Comparison of ENCODE assay signal across 21 cellular contexts in the genomic region with DNA sequence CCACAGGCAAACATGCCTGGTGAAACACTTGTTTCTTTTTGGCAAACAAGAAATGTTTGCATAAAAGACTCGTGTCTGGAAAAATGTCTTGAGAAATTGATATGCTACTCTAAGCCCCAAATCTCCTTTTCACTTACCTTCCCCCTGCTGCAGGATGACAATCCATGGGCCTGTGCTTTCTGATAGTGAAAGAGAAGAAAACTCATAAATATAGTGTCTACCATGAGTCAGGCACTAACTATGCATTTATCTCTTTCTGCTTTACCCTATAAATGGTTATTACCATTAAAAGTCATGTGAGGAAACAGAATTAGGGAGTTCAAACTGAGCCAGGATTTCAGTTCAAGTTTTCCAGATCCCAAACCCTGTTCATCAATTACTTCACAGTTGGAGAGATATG.
"Had no signal": no experiment of that assay in that cellular context is flagged by ENCODE, and none has a peak within 500 bp of the region (broad histone marks: within the 10 kb centered on the region; RNA-seq: fewer than 3 reads in every experiment).

No MANE protein-coding gene starts in this region.

- H3K27me3 Mint-ChIP-seq: effector memory CD8-positive, alpha-beta T cell had no signal

- H3K4me1 ChIP-seq: esophagus squamous epithelium, foreskin keratinocyte, lower lobe of right lung, stomach, transverse colon had no signal

- H3K36me3 ChIP-seq: esophagus squamous epithelium, left ventricle myocardium inferior, lower lobe of right lung, neutrophil, spleen, stomach, thoracic aorta, transverse colon had no signal

- H3K27me3 ChIP-seq: esophagus squamous epithelium, foreskin keratinocyte, neutrophil, spleen, stomach, transverse colon had no signal

- ATAC-seq: foreskin keratinocyte, left cardiac atrium, lower lobe of right lung, sciatic nerve had no signal

- H3K36me3 Mint-ChIP-seq: memory B cell, naive B cell had no signal

- H3K4me3 ChIP-seq: esophagus squamous epithelium, left ventricle myocardium inferior, lower lobe of right lung, spleen, stomach, thoracic aorta, transverse colon had no signal

- H3K9me3 ChIP-seq: esophagus squamous epithelium, left ventricle myocardium inferior, lower lobe of right lung, neutrophil, spleen, stomach, thoracic aorta, transverse colon had no signal

- H3K9me3 Mint-ChIP-seq: dendritic cell treated with granulocyte-macrophage colony-stimulating factor and Interleukin-4, amounts not matched to agents 40 ng/mL and 50 ng/mL, for 4 days; effector memory CD8-positive, alpha-beta T cell; memory B cell; naive B cell had no signal

- H3K4me3 Mint-ChIP-seq: dendritic cell treated with granulocyte-macrophage colony-stimulating factor and Interleukin-4, amounts not matched to agents 40 ng/mL and 50 ng/mL, for 4 days; effector memory CD8-positive, alpha-beta T cell; memory B cell; naive B cell had no signal

- DNase-seq: effector memory CD8-positive, alpha-beta T cell; esophagus squamous epithelium; foreskin keratinocyte; kidney; left cardiac atrium; left ventricle myocardium inferior; lower lobe of right lung; naive B cell; posterior cingulate gyrus; spleen; stimulated activated CD4-positive, alpha-beta T cell treated with anti-CD3 and anti-CD28 coated beads, Interleukin-2, amount 100 ng/mL, for 24 hours; stimulated activated CD4-positive, alpha-beta T cell treated with anti-CD3 and anti-CD28 coated beads, Interleukin-4, amount 100 ng/mL, for 4 hours; stimulated activated naive CD4-positive, alpha-beta T cell; stomach; substantia nigra; transverse colon had no signal

- H3K27ac ChIP-seq: esophagus squamous epithelium, foreskin keratinocyte, left ventricle myocardium inferior, lower lobe of right lung, neutrophil, spleen, stomach, thoracic aorta, transverse colon had no signal

- H3K27ac Mint-ChIP-seq: dendritic cell treated with granulocyte-macrophage colony-stimulating factor and Interleukin-4, amounts not matched to agents 40 ng/mL and 50 ng/mL, for 4 days; effector memory CD8-positive, alpha-beta T cell; memory B cell; naive B cell had no signal
